10 cellular contexts compared by ENCODE assay signal in genomic region chr5:75051217-75051751, GRCh38. TPM values are rescaled to one million over a fixed set of nuclear protein-coding genes. Genes with fewer than 3 reads are reported as not detected.
A peak's percentile ranks its signal among the peaks of the same experiment; 100 is the strongest.
DNase-seq lines count a peak whose midpoint lies in the region; ATAC-seq and TF ChIP-seq lines count a peak whose summit lies in the region.
"Had no signal": no experiment of that assay in that cellular context is flagged by ENCODE, and none has a peak within 500 bp of the region (broad histone marks: within the 10 kb centered on the region; RNA-seq: fewer than 3 reads in every experiment).

No MANE protein-coding gene starts in this region.

- TF ChIP-seq POLR2A in breast epithelium (IDR thresholded peaks at IDR 0.05) (no peak), testis (IDR thresholded peaks at IDR 0.05) (no peak)

- H3K9me3 ChIP-seq in CD4-positive, alpha-beta memory T cell (ENCODE audit: control insufficient read depth in 1 of 2, low read length in 2 of 2), result no peaks in the 10 kb centered on the region
- no peaks in the 10 kb centered on the region for H3K9me3 ChIP-seq in breast epithelium
- H3K9me3 ChIP-seq in testis, result no peaks in the 10 kb centered on the region
- H3K9me3 ChIP-seq: prostate gland had no signal

- DNase-seq in CD4-positive, alpha-beta memory T cell, result peak; percentile 25 to 59 (median 38)
- DNase-seq in T follicular helper cell (ENCODE audit: low read depth), result peak; percentile 27
- no peak for DNase-seq in breast epithelium (ENCODE audit: low spot score in 2 of 2)
- no peak for DNase-seq in naive B cell
- DNase-seq in testis, result no peak
- DNase-seq in SK-N-DZ (ENCODE audit: low spot score), result no peak
- DNase-seq in NCI-H1436 treated with DMSO at 0.1 percent for 48 hours (lab: John Stamatoyannopoulos, UW), result no peak

- H3K27me3 ChIP-seq in CD4-positive, alpha-beta memory T cell (ENCODE audit: insufficient read depth, low read length), result no peaks in the 10 kb centered on the region
- H3K27me3 ChIP-seq in breast epithelium (no peaks in the 10 kb centered on the region), testis (no peaks in the 10 kb centered on the region)

- POLR2A ChIA-PET in CD4-positive, alpha-beta memory T cell (lab: Charles Lee; ENCODE audit: partially characterized antibody), result interaction anchor here (0.5 to 3.3 kb wide), 12 partner anchors 9 to 186 kb away, joined by 3 to 23 read pairs (median 6); partner anchors contain the start of gene ANKRD31

- H3K9me3 Mint-ChIP-seq in CD4-positive, alpha-beta memory T cell, result no peaks in the 10 kb centered on the region
- H3K9me3 Mint-ChIP-seq in naive B cell, result no peaks in the 10 kb centered on the region

- H3K27ac Mint-ChIP-seq in CD4-positive, alpha-beta memory T cell, result peak overlapping the region; percentile 70 to 94 (median 90)
- peak overlapping the region in 1 of 6 donors; percentile 14 for H3K27ac Mint-ChIP-seq in naive B cell

- H3K4me1 Mint-ChIP-seq in CD4-positive, alpha-beta memory T cell, result peaks cover 45 to 78% (median 69%) of the 10 kb centered on the region in 4 donors
- peaks cover 0 to 18% (median 7%) of the 10 kb centered on the region in 3 donors for H3K4me1 Mint-ChIP-seq in naive B cell

- H3K27ac ChIP-seq in CD4-positive, alpha-beta memory T cell (ENCODE audit: low read depth, low read length), result peak overlapping the region; percentile 67
- H3K27ac ChIP-seq in breast epithelium (peak overlapping the region in 1 of 2 donors; percentile 16), testis (no peak overlapping the region)
- H3K27ac ChIP-seq: cardiac muscle cell had no signal

- H3K36me3 ChIP-seq in CD4-positive, alpha-beta memory T cell (ENCODE audit: insufficient read depth, low read length), result peaks cover under 1% of the 10 kb centered on the region
- no peaks in the 10 kb centered on the region for H3K36me3 ChIP-seq in breast epithelium
- H3K36me3 ChIP-seq in testis (ENCODE audit: low read depth, missing control alignments), result no peaks in the 10 kb centered on the region
- H3K36me3 ChIP-seq: cardiac muscle cell, prostate gland had no signal

- intact Hi-C loops in CD4-positive, alpha-beta memory T cell (cut with micrococcal nuclease), result loop anchor here (2.0 to 10.0 kb wide), 5 partner anchors 116 to 631 kb away; partner anchors contain the start of genes CERT1, HMGCR and POLK
- intact Hi-C loops in breast epithelium (cut with DNase I; ENCODE audit: low total_unique reads) (no loop called here), testis (cut with DNase I; ENCODE audit: low total_unique reads) (no loop called here)

- H3K4me1 ChIP-seq in CD4-positive, alpha-beta memory T cell (ENCODE audit: insufficient read depth, low read length), result peaks cover 75% of the 10 kb centered on the region
- no peaks in the 10 kb centered on the region for H3K4me1 ChIP-seq in breast epithelium
- peaks cover 40% of the 10 kb centered on the region for H3K4me1 ChIP-seq in testis

- WGBS in testis, 2 donors, result 45 to 57% methylated on average over 7 of the region's 7 CpGs

- H3K27me3 Mint-ChIP-seq in CD4-positive, alpha-beta memory T cell, result peaks cover 0 to 3% of the 10 kb centered on the region in 2 donors
- H3K27me3 Mint-ChIP-seq in naive B cell, result peaks cover 56 to 67% (median 58%) of the 10 kb centered on the region in 3 donors

- CTCF ChIA-PET in CD4-positive, alpha-beta memory T cell (lab: Charles Lee; ENCODE audit: partially characterized antibody), result interaction anchor here (1.3 to 10.0 kb wide), 12 partner anchors 8 to 286 kb away, joined by 3 to 90 read pairs (median 10); partner anchors contain the start of genes ANKRD31 and HMGCR

- H3K4me3 Mint-ChIP-seq in CD4-positive, alpha-beta memory T cell, result peak overlapping the region; percentile 83 to 97 (median 94)
- peak overlapping the region in 5 of 8 donors; percentile 7 to 74 (median 56) for H3K4me3 Mint-ChIP-seq in naive B cell

- H3K36me3 Mint-ChIP-seq in CD4-positive, alpha-beta memory T cell, result peaks cover 13 to 20% of the 10 kb centered on the region in 2 donors
- H3K36me3 Mint-ChIP-seq in naive B cell, result peaks cover 0 to 8% of the 10 kb centered on the region in 2 donors

- peak overlapping the region; percentile 28 to 43 for H3K4me3 ChIP-seq in CD4-positive, alpha-beta memory T cell (ENCODE audit: low read length in 2 of 2)
- H3K4me3 ChIP-seq in breast epithelium (peak overlapping the region; percentile 7 to 91 (median 59)), testis (no peak overlapping the region)
- H3K4me3 ChIP-seq: cardiac muscle cell had no signal

- ATAC-seq in naive B cell (ENCODE audit: low read depth in 2 of 2) (no peak), HG02970 (IDR thresholded peaks at IDR 0.05; ENCODE audit: low FRiP score, unreplicated experiment) (no peak)

- TF ChIP-seq CTCF in breast epithelium (IDR thresholded peaks at IDR 0.05), result no peak
- TF ChIP-seq CTCF in testis (IDR thresholded peaks at IDR 0.05), result no peak

RNA-seq across cellular contexts. Expression of gene GCNT4, which starts 1.1 kb away (rescaled TPM):
- 10 to 100 TPM; 30.8 to 31.4 TPM for total RNA-seq in CD4-positive, alpha-beta memory T cell
- 1 to 10 TPM; 2.0 to 2.2 TPM for polyA plus RNA-seq in CD4-positive, alpha-beta memory T cell
- total RNA-seq in breast epithelium (1 to 10 TPM; 1.3 to 2.3 (median 2.3) TPM), testis (1 to 10 TPM; 1.8 to 2.7 TPM)
- polyA plus RNA-seq in naive B cell (ENCODE audit: low read depth in 6 of 6) (not detected), testis (ENCODE audit: insufficient read depth, low read depth, low replicate concordance) (2.8 TPM)
- polyA plus RNA-seq in SK-N-DZ (2014; cell fraction: cytosol; rRNA removed), result not detected in 2 replicates
- polyA plus RNA-seq in SK-N-DZ (2014; cell fraction: nucleus; rRNA removed), result not detected in 2 replicates

Comparison
In these comparisons a context has a peak if more than half of its experiments do, and no peak if none do; other contexts are left out.
1. DNase-seq: peak in CD4-positive, alpha-beta memory T cell (5 of 5) and T follicular helper cell (single experiment); none in breast epithelium (0 of 2), naive B cell (single experiment), testis (single experiment), SK-N-DZ (single experiment) and NCI-H1436 treated with DMSO at 0.1 percent for 48 hours (single experiment).
2. H3K4me3 ChIP-seq: peak in CD4-positive, alpha-beta memory T cell (2 of 2) and breast epithelium (3 of 3); none in testis (0 of 2).
3. RNA of gene GCNT4, which starts 1.1 kb away (total RNA-seq): 30.8 to 31.4 TPM in CD4-positive, alpha-beta memory T cell; 1.8 to 2.7 TPM in testis and 1.3 to 2.3 TPM in breast epithelium; every median in the first group is over 4 times any median in the second.